ENCODE assay signal across 1 cellular context in genomic region chr6:43171284-43172126, GRCh38.
TF ChIP-seq lines count a peak whose summit lies in the region.

No MANE protein-coding gene starts in this region.

TF ChIP-seq in WTC11, 78 proteins besides CTCF, POLR2A, EP300 and RAD21 (continued from another document and continues in another):
- TF ChIP-seq, protein P1, sequence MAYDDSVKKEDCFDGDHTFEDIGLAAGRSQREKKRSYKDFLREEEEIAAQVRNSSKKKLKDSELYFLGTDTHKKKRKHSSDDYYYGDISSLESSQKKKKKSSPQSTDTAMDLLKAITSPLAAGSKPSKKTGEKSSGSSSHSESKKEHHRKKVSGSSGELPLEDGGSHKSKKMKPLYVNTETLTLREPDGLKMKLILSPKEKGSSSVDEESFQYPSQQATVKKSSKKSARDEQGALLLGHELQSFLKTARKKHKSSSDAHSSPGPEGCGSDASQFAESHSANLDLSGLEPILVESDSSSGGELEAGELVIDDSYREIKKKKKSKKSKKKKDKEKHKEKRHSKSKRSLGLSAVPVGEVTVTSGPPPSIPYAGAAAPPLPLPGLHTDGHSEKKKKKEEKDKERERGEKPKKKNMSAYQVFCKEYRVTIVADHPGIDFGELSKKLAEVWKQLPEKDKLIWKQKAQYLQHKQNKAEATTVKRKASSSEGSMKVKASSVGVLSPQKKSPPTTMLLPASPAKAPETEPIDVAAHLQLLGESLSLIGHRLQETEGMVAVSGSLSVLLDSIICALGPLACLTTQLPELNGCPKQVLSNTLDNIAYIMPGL (CRISPR knock-in tag; IDR thresholded peaks at IDR 0.05) = peak; percentile 70; the same call in 1 of the 2 replicates
- no peak for TF ChIP-seq NFE2L1 (CRISPR knock-in tag; IDR thresholded peaks at IDR 0.05)
- no peak for TF ChIP-seq TP53 (CRISPR knock-in tag; IDR thresholded peaks at IDR 0.05)
- TF ChIP-seq, protein P2, sequence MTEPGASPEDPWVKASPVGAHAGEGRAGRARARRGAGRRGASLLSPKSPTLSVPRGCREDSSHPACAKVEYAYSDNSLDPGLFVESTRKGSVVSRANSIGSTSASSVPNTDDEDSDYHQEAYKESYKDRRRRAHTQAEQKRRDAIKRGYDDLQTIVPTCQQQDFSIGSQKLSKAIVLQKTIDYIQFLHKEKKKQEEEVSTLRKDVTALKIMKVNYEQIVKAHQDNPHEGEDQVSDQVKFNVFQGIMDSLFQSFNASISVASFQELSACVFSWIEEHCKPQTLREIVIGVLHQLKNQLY (CRISPR knock-in tag; IDR thresholded peaks at IDR 0.05) = no peak
- no peak for TF ChIP-seq SMAD4 (CRISPR knock-in tag; IDR thresholded peaks at IDR 0.05)
- TF ChIP-seq ZNF138 (CRISPR knock-in tag; conservative IDR thresholded peaks at IDR 0.05) = no peak
- peak; percentile 63; the same call in 1 of the 2 replicates for TF ChIP-seq ESRRA (CRISPR knock-in tag; IDR thresholded peaks at IDR 0.05; ENCODE audit: borderline replicate concordance)
- TF ChIP-seq MAX (CRISPR knock-in tag; IDR thresholded peaks at IDR 0.05) = no peak; the same call in 1 of the 2 replicates
- no peak for TF ChIP-seq SOX15 (CRISPR knock-in tag; IDR thresholded peaks at IDR 0.05)
- TF ChIP-seq KAT7 (CRISPR knock-in tag; IDR thresholded peaks at IDR 0.05; ENCODE audit: borderline replicate concordance) = peak; percentile 98
- no peak; the same call in 1 of the 2 replicates for TF ChIP-seq AR (CRISPR knock-in tag; IDR thresholded peaks at IDR 0.05)
- TF ChIP-seq E2F1 (CRISPR knock-in tag; IDR thresholded peaks at IDR 0.05) = no peak
- no peak for TF ChIP-seq ATF1 (CRISPR knock-in tag; IDR thresholded peaks at IDR 0.05)
- TF ChIP-seq CREB1 (CRISPR knock-in tag; IDR thresholded peaks at IDR 0.05) = no peak
- no peak for TF ChIP-seq HMGA2 (CRISPR knock-in tag; IDR thresholded peaks at IDR 0.05)
- TF ChIP-seq ZNF396 (CRISPR knock-in tag; IDR thresholded peaks at IDR 0.05; ENCODE audit: borderline replicate concordance) = peak; percentile 89; the same call in 1 of the 2 replicates
- no peak for TF ChIP-seq GRHL2 (CRISPR knock-in tag; IDR thresholded peaks at IDR 0.05; ENCODE audit: insufficient replicate concordance, severe bottlenecking)
- no peak for TF ChIP-seq STAT6 (CRISPR knock-in tag; conservative IDR thresholded peaks at IDR 0.05; ENCODE audit: low read depth)
- no peak for TF ChIP-seq TCF7 (CRISPR knock-in tag; IDR thresholded peaks at IDR 0.05; ENCODE audit: low read depth)
- no peak for TF ChIP-seq ATF3 (CRISPR knock-in tag; conservative IDR thresholded peaks at IDR 0.05)
- no peak; the same call in none of the 2 replicates for TF ChIP-seq ERG (CRISPR knock-in tag; IDR thresholded peaks at IDR 0.05)
- no peak for TF ChIP-seq ZNF121 (CRISPR knock-in tag; IDR thresholded peaks at IDR 0.05)
- TF ChIP-seq, protein P3, sequence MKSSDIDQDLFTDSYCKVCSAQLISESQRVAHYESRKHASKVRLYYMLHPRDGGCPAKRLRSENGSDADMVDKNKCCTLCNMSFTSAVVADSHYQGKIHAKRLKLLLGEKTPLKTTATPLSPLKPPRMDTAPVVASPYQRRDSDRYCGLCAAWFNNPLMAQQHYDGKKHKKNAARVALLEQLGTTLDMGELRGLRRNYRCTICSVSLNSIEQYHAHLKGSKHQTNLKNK (CRISPR knock-in tag; IDR thresholded peaks at IDR 0.05) = no peak
- TF ChIP-seq, protein P4, sequence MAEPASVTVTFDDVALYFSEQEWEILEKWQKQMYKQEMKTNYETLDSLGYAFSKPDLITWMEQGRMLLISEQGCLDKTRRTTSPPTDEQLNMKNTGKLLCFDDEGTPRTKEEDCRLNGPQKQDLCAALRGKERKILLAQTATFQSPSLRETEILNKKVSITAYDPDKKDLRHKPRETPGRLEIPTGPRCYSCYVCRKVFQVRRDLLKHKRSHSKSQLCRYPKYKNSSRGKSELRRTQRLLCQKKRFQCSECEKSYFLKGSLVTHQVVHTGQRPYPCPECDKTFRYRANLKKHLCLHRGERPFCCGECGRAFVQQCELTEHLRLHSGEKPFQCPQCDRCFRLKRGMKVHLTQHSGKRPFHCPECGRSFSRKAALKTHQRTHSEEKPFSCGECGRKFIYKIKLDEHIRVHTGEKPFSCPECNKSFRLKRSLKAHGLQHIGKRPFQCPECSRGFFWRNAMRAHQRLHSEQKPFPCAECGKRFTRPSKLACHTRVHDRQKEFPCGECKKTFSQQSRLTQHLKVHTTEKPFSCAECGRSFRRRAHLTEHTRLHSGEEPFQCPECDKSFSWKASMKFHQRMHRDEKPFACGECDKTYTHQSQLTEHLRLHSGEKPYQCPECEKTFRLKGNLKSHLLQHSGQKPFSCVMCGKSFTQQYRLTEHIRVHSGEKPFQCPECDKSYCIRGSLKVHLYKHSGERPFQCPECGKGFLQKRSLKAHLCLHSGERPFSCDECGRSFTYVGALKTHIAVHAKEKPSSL (CRISPR knock-in tag; conservative IDR thresholded peaks at IDR 0.05) = no peak
- TF ChIP-seq, protein P5, sequence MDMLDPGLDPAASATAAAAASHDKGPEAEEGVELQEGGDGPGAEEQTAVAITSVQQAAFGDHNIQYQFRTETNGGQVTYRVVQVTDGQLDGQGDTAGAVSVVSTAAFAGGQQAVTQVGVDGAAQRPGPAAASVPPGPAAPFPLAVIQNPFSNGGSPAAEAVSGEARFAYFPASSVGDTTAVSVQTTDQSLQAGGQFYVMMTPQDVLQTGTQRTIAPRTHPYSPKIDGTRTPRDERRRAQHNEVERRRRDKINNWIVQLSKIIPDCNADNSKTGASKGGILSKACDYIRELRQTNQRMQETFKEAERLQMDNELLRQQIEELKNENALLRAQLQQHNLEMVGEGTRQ (CRISPR knock-in tag; IDR thresholded peaks at IDR 0.05) = peak; percentile 43; the same call in 1 of the 2 replicates
- TF ChIP-seq AFF4 (CRISPR knock-in tag; IDR thresholded peaks at IDR 0.05; ENCODE audit: borderline replicate concordance) = no peak
- peak; percentile 84 for TF ChIP-seq FOXP4 (CRISPR knock-in tag; IDR thresholded peaks at IDR 0.05)
- peak; percentile 67 for TF ChIP-seq SP1 (CRISPR knock-in tag; conservative IDR thresholded peaks at IDR 0.05)
- TF ChIP-seq NR3C1 (CRISPR knock-in tag; conservative IDR thresholded peaks at IDR 0.05; ENCODE audit: low read depth) = no peak
- no peak for TF ChIP-seq NR1H2 (CRISPR knock-in tag; IDR thresholded peaks at IDR 0.05)
- peak; percentile 95 for TF ChIP-seq ZNF423 (CRISPR knock-in tag; IDR thresholded peaks at IDR 0.05)
- no peak for TF ChIP-seq SMAD3 (CRISPR knock-in tag; IDR thresholded peaks at IDR 0.05; ENCODE audit: borderline replicate concordance)
- no peak for TF ChIP-seq MYBL2 (CRISPR knock-in tag; IDR thresholded peaks at IDR 0.05)
- 0 out of 2 replicates have a peak, but pooled peaks have one; percentile 77 for TF ChIP-seq ZNF671 (CRISPR knock-in tag; IDR thresholded peaks at IDR 0.05)
- TF ChIP-seq IRF2 (CRISPR knock-in tag; IDR thresholded peaks at IDR 0.05; ENCODE audit: borderline replicate concordance, low read depth) = no peak
